ENCODE assay signal across 28 cellular contexts in genomic region chr9:87643111-87643650, GRCh38.
DNase-seq lines count a peak whose midpoint lies in the region; ATAC-seq and TF ChIP-seq lines count a peak whose summit lies in the region.
"Had no signal": no experiment of that assay in that cellular context is flagged by ENCODE, and none has a peak within 500 bp of the region (broad histone marks: within the 10 kb centered on the region; RNA-seq: fewer than 3 reads in every experiment).

No MANE protein-coding gene starts in this region.

- H3K4me1 Mint-ChIP-seq in activated T-cell treated with anti-CD3 and anti-CD28 coated beads, Interleukin-2, amount 50 U/mL, for 24 hours (ENCODE audit: low read depth): peaks cover 3% of the 10 kb centered on the region
- H3K4me1 Mint-ChIP-seq: activated CD8-positive, alpha-beta memory T cell treated with anti-CD3 and anti-CD28 coated beads, Interleukin-2, amount 10 ng/mL, durations not matched to agents 7 days and 5 days; B cell; CD4-positive, alpha-beta memory T cell; stimulated activated naive B cell treated with anti-CD40 and anti-IgM and Interleukin-4, amounts not matched to agents 10 μg/mL and 1 μg/mL and 100 μg/mL, for 72 hours had no signal

- TF ChIP-seq CTCF in body of pancreas (IDR thresholded peaks at IDR 0.05) (no peak), right lobe of liver (IDR thresholded peaks at IDR 0.05) (no peak)

- WGBS in body of pancreas, 2 donors: 16 to 22% methylated on average over 9 of the region's 9 CpGs
- 36% methylated on average over 8 of the region's 9 CpGs for WGBS in right lobe of liver (ENCODE audit: insufficient coverage, low coverage, low lambda C conversion rate, missing lambda C conversion rate)

- H3K4me3 ChIP-seq in body of pancreas: no peak overlapping the region
- no peak overlapping the region for H3K4me3 ChIP-seq in right lobe of liver
- H3K4me3 ChIP-seq: skin epidermis had no signal

- no peaks in the 10 kb centered on the region for H3K27me3 ChIP-seq in body of pancreas
- no peaks in the 10 kb centered on the region for H3K27me3 ChIP-seq in right lobe of liver
- H3K27me3 ChIP-seq: neutrophil had no signal

- peak; percentile 39 for ATAC-seq in body of pancreas
- ATAC-seq in right lobe of liver: peak; percentile 26 to 76 (median 62)
- peak; percentile 64 for ATAC-seq in sciatic nerve
- no peak for ATAC-seq in GM18511 (IDR thresholded peaks at IDR 0.05; ENCODE audit: unreplicated experiment)
- no peak for ATAC-seq in HG03280 (IDR thresholded peaks at IDR 0.05; ENCODE audit: unreplicated experiment)
- ATAC-seq: activated CD4-positive, CD25-positive, alpha-beta regulatory T cell treated with anti-CD3 and anti-CD28 coated beads, Interleukin-2, amount 50 U/mL, for 24 hours; activated CD8-positive, alpha-beta memory T cell treated with anti-CD3 and anti-CD28 coated beads, Interleukin-2, amount 10 ng/mL, durations not matched to agents 7 days and 5 days; activated T-cell treated with anti-CD3 and anti-CD28 coated beads, Interleukin-2, amount 50 U/mL, for 72 hours; PC-3; stimulated activated naive B cell treated with anti-CD40 and anti-IgM and Interleukin-4, amounts not matched to agents 10 μg/mL and 1 μg/mL and 100 μg/mL, for 72 hours had no signal

- no peak overlapping the region for H3K4me3 Mint-ChIP-seq in activated T-cell treated with anti-CD3 and anti-CD28 coated beads, Interleukin-2, amount 50 U/mL, for 24 hours
- H3K4me3 Mint-ChIP-seq: activated CD8-positive, alpha-beta memory T cell treated with anti-CD3 and anti-CD28 coated beads, Interleukin-2, amount 10 ng/mL, durations not matched to agents 7 days and 5 days; activated T-cell treated with anti-CD3 and anti-CD28 coated beads, Interleukin-2, amount 50 U/mL, for 72 hours; B cell; CD4-positive, alpha-beta memory T cell; stimulated activated naive B cell treated with anti-CD40 and anti-IgM and Interleukin-4, amounts not matched to agents 10 μg/mL and 1 μg/mL and 100 μg/mL, for 72 hours had no signal

- H3K27ac ChIP-seq in body of pancreas: peak overlapping the region; percentile 25 to 65 (median 42)
- peak overlapping the region in 2 of 3 donors; percentile 46 to 65 for H3K27ac ChIP-seq in right lobe of liver
- H3K27ac ChIP-seq: HL-60, neutrophil, skin epidermis had no signal

- no peaks in the 10 kb centered on the region for H3K9me3 Mint-ChIP-seq in activated T-cell treated with anti-CD3 and anti-CD28 coated beads, Interleukin-2, amount 50 U/mL, for 24 hours
- H3K9me3 Mint-ChIP-seq: activated T-cell treated with anti-CD3 and anti-CD28 coated beads, Interleukin-2, amount 50 U/mL, for 72 hours; CD4-positive, alpha-beta memory T cell; stimulated activated naive B cell treated with anti-CD40 and anti-IgM and Interleukin-4, amounts not matched to agents 10 μg/mL and 1 μg/mL and 100 μg/mL, for 72 hours had no signal

- no peak overlapping the region for H3K27ac Mint-ChIP-seq in activated T-cell treated with anti-CD3 and anti-CD28 coated beads, Interleukin-2, amount 50 U/mL, for 24 hours
- H3K27ac Mint-ChIP-seq: activated CD8-positive, alpha-beta memory T cell treated with anti-CD3 and anti-CD28 coated beads, Interleukin-2, amount 10 ng/mL, durations not matched to agents 7 days and 5 days; activated T-cell treated with anti-CD3 and anti-CD28 coated beads, Interleukin-2, amount 50 U/mL, for 72 hours; B cell; CD4-positive, alpha-beta memory T cell; stimulated activated naive B cell treated with anti-CD40 and anti-IgM and Interleukin-4, amounts not matched to agents 10 μg/mL and 1 μg/mL and 100 μg/mL, for 72 hours had no signal

- peaks cover 2% of the 10 kb centered on the region for H3K27me3 Mint-ChIP-seq in activated T-cell treated with anti-CD3 and anti-CD28 coated beads, Interleukin-2, amount 50 U/mL, for 24 hours
- H3K27me3 Mint-ChIP-seq: activated CD8-positive, alpha-beta memory T cell treated with anti-CD3 and anti-CD28 coated beads, Interleukin-2, amount 10 ng/mL, durations not matched to agents 7 days and 5 days; B cell; stimulated activated naive B cell treated with anti-CD40 and anti-IgM and Interleukin-4, amounts not matched to agents 10 μg/mL and 1 μg/mL and 100 μg/mL, for 72 hours had no signal

- no peaks in the 10 kb centered on the region for H3K9me3 ChIP-seq in body of pancreas
- no peaks in the 10 kb centered on the region for H3K9me3 ChIP-seq in right lobe of liver
- H3K9me3 ChIP-seq: neutrophil had no signal

- peaks cover 0 to 9% of the 10 kb centered on the region in 2 donors for H3K36me3 ChIP-seq in body of pancreas (replicated peaks in 1 of 2; ENCODE audit: insufficient read depth in 1 of 2, low read depth in 2 of 2)
- peaks cover 0 to 20% (median 7%) of the 10 kb centered on the region in 4 donors for H3K36me3 ChIP-seq in right lobe of liver

- no peaks in the 10 kb centered on the region for H3K36me3 Mint-ChIP-seq in activated T-cell treated with anti-CD3 and anti-CD28 coated beads, Interleukin-2, amount 50 U/mL, for 24 hours (ENCODE audit: low read depth)
- H3K36me3 Mint-ChIP-seq: activated CD8-positive, alpha-beta memory T cell treated with anti-CD3 and anti-CD28 coated beads, Interleukin-2, amount 10 ng/mL, durations not matched to agents 7 days and 5 days; CD4-positive, alpha-beta memory T cell; stimulated activated naive B cell treated with anti-CD40 and anti-IgM and Interleukin-4, amounts not matched to agents 10 μg/mL and 1 μg/mL and 100 μg/mL, for 72 hours had no signal

- DNase-seq in G401 (ENCODE audit: low spot score) (peak; percentile 5), body of pancreas (peak in 2 of 4 donors; percentile 32 to 33), right lobe of liver (no peak), sciatic nerve (ENCODE audit: low spot score) (no peak)
- no peak for DNase-seq in activated T-cell treated with anti-CD3 and anti-CD28 coated beads, Interleukin-2, amount 50 U/mL, for 24 hours
- DNase-seq: ACHN; activated CD4-positive, alpha-beta T cell treated with anti-CD3 and anti-CD28 coated beads, Interleukin-2, amount 50 U/mL, for 4 hours; activated CD8-positive, alpha-beta memory T cell treated with anti-CD3 and anti-CD28 coated beads, Interleukin-2, amount 10 ng/mL, durations not matched to agents 7 days and 5 days; activated naive CD4-positive, alpha-beta T cell treated with Interleukin-2 at 50 U/mL for 16 hours; activated T-cell treated with anti-CD3 and anti-CD28 coated beads, Interleukin-2, amount 50 U/mL, for 72 hours; CD4-positive, alpha-beta memory T cell; foreskin melanocyte; KG1; mesendoderm; MM.1S; NCI-H1417; NCI-H2081; NCI-H2227 treated with DMSO at 0.1 percent for 48 hours; NCI-H69; PC-3; stimulated activated naive B cell treated with anti-CD40 and anti-IgM and Interleukin-4, amounts not matched to agents 10 μg/mL and 1 μg/mL and 100 μg/mL, for 72 hours had no signal

- intact Hi-C loops in body of pancreas (cut with DNase I) (no loop called here), right lobe of liver (cut with DNase I) (no loop called here), sciatic nerve (cut with DNase I) (no loop called here)

- no peak for TF ChIP-seq POLR2A in body of pancreas (IDR thresholded peaks at IDR 0.05)
- no peak for TF ChIP-seq POLR2A in right lobe of liver (IDR thresholded peaks at IDR 0.05)

- H3K4me1 ChIP-seq in body of pancreas (peaks cover 58% of the 10 kb centered on the region), right lobe of liver (peaks cover 2 to 46% (median 22%) of the 10 kb centered on the region in 4 donors)

- in situ Hi-C loops in G401 (cut with HindIII; ENCODE audit: low sequenced_read_pairs): no loop called here

Comparison
In these comparisons a context has a peak if more than half of its experiments do, and no peak if none do; other contexts are left out.
1. ATAC-seq: peak in body of pancreas (single experiment), right lobe of liver (4 of 4) and sciatic nerve (single experiment); none in GM18511 (single experiment) and HG03280 (single experiment).